In genomic region chr7:115973381-115973780, GRCh38 we compare ENCODE assay signal across 24 cellular contexts. TPM values are rescaled to one million over a fixed set of nuclear protein-coding genes. Genes with fewer than 3 reads are reported as not detected.
"Had no signal": no experiment of that assay in that cellular context is flagged by ENCODE, and none has a peak within 500 bp of the region (broad histone marks: within the 10 kb centered on the region; RNA-seq: fewer than 3 reads in every experiment).

No MANE protein-coding gene starts in this region.

- H3K36me3 Mint-ChIP-seq: naive B cell; stimulated activated effector memory CD8-positive, alpha-beta T cell treated with anti-CD3 and anti-CD28 coated beads, Interleukin-12 subunit alpha, Interleukin-12 subunit beta, amount 100 ng/mL, for 72 hours had no signal

- H3K4me1 Mint-ChIP-seq: naive B cell; nephron; stimulated activated effector memory CD8-positive, alpha-beta T cell treated with anti-CD3 and anti-CD28 coated beads, Interleukin-12 subunit alpha, Interleukin-12 subunit beta, amount 100 ng/mL, for 72 hours had no signal

- FAIRE-seq: endometrium, pancreas had no signal

- H3K4me3 ChIP-seq: esophagus muscularis mucosa, pancreas, smooth muscle cell, suprapubic skin, thyroid gland, upper lobe of right lung, vagina had no signal

- H3K27ac ChIP-seq: epithelial cell of prostate, esophagus muscularis mucosa, foreskin keratinocyte, pancreas, suprapubic skin, thyroid gland, upper lobe of right lung, vagina had no signal

- H3K27me3 ChIP-seq: esophagus muscularis mucosa, pancreas, suprapubic skin, thyroid gland, upper lobe of right lung, vagina had no signal

- H3K27ac Mint-ChIP-seq: naive B cell; nephron; progenitor cell of endocrine pancreas; stimulated activated effector memory CD8-positive, alpha-beta T cell treated with anti-CD3 and anti-CD28 coated beads, Interleukin-12 subunit alpha, Interleukin-12 subunit beta, amount 100 ng/mL, for 72 hours had no signal

- H3K9me3 Mint-ChIP-seq: nephron; stimulated activated effector memory CD8-positive, alpha-beta T cell treated with anti-CD3 and anti-CD28 coated beads, Interleukin-12 subunit alpha, Interleukin-12 subunit beta, amount 100 ng/mL, for 72 hours had no signal

- DNase-seq: effector memory CD4-positive, alpha-beta T cell; head of caudate nucleus; hippocampal formation; left colon; mesendoderm; naive B cell; occipital lobe; pancreas; right cardiac atrium; stimulated activated CD4-positive, alpha-beta T cell treated with anti-CD3 and anti-CD28 coated beads, Interleukin-2, amount 100 ng/mL, for 48 hours; stimulated activated CD8-positive, alpha-beta memory T cell treated with anti-CD3 and anti-CD28 coated beads, Interleukin-4, amount 100 ng/mL, for 48 hours; stimulated activated naive CD8-positive, alpha-beta T cell treated with anti-CD3 and anti-CD28 coated beads, Interleukin-15, Interleukin-2, amounts not matched to agents 100 U/mL and 50 U/mL, for 24 hours; thyroid gland; upper lobe of right lung had no signal

- H3K9me3 ChIP-seq: esophagus muscularis mucosa, pancreas, suprapubic skin, thyroid gland, upper lobe of right lung, vagina had no signal

- H3K4me1 ChIP-seq: esophagus muscularis mucosa, foreskin keratinocyte, pancreas, suprapubic skin, thyroid gland, upper lobe of right lung, vagina had no signal

- ATAC-seq: foreskin keratinocyte; left colon; pancreas; right cardiac atrium; stimulated activated effector memory CD8-positive, alpha-beta T cell treated with anti-CD3 and anti-CD28 coated beads, Interleukin-12 subunit alpha, Interleukin-12 subunit beta, amount 100 ng/mL, for 72 hours; stimulated activated naive CD8-positive, alpha-beta T cell treated with anti-CD3 and anti-CD28 coated beads, Interleukin-15, Interleukin-2, amounts not matched to agents 100 U/mL and 50 U/mL, for 24 hours; upper lobe of right lung had no signal

- H3K4me2 ChIP-seq: smooth muscle cell had no signal

- H3K4me3 Mint-ChIP-seq: naive B cell; nephron; stimulated activated effector memory CD8-positive, alpha-beta T cell treated with anti-CD3 and anti-CD28 coated beads, Interleukin-12 subunit alpha, Interleukin-12 subunit beta, amount 100 ng/mL, for 72 hours had no signal

- H3K36me3 ChIP-seq: esophagus muscularis mucosa, pancreas, suprapubic skin, thyroid gland, upper lobe of right lung, vagina had no signal

- H3K27me3 Mint-ChIP-seq: naive B cell, progenitor cell of endocrine pancreas had no signal

RNA-seq across cellular contexts. Expression of gene TFEC, which starts 57.2 kb away (rescaled TPM):
- total RNA-seq: foreskin keratinocyte, progenitor cell of endocrine pancreas, smooth muscle cell had no signal
- polyA plus RNA-seq: foreskin keratinocyte, smooth muscle cell had no signal
